ENCODE assay signal across 31 cellular contexts in genomic region chr1:6923955-6924890, GRCh38.
A peak's percentile ranks its signal among the peaks of the same experiment; 100 is the strongest.
DNase-seq lines count a peak whose midpoint lies in the region; ATAC-seq and TF ChIP-seq lines count a peak whose summit lies in the region.
"Had no signal": no experiment of that assay in that cellular context is flagged by ENCODE, and none has a peak within 500 bp of the region (broad histone marks: within the 10 kb centered on the region; RNA-seq: fewer than 3 reads in every experiment).

No MANE protein-coding gene starts in this region.

- no peaks in the 10 kb centered on the region for H3K27me3 ChIP-seq in breast epithelium
- H3K27me3 ChIP-seq in mammary epithelial cell (ENCODE audit: insufficient read depth, low read length), result no peaks in the 10 kb centered on the region
- no peaks in the 10 kb centered on the region for H3K27me3 ChIP-seq in aorta (ENCODE audit: control insufficient read depth in 1 of 2, insufficient read depth in 2 of 2, low read length in 1 of 2)
- H3K27me3 ChIP-seq: adrenal gland, BE2C, hepatocyte, upper lobe of left lung had no signal

- dilution Hi-C loops in mammary epithelial cell (cut with HindIII; ENCODE audit: low sequenced_read_pairs), result no loop called here

- H4K20me1 ChIP-seq in mammary epithelial cell (ENCODE audit: insufficient read depth, low read length), result no peaks in the 10 kb centered on the region

- BruUV-seq in mammary epithelial cell (replicated peaks; lab: Mats Ljungman, UMichigan), result no TSS peak

- no peak overlapping the region for H3K9ac ChIP-seq in mammary epithelial cell (ENCODE audit: insufficient read depth, low read length)

- in situ Hi-C loops in mammary epithelial cell (cut with MboI; ENCODE audit: low sequenced_read_pairs in 2 of 2), result no loop called here

- peaks cover 25% of the 10 kb centered on the region for H3K9me3 Mint-ChIP-seq in nephron
- H3K9me3 Mint-ChIP-seq: activated CD4-positive, alpha-beta T cell treated with anti-CD3 and anti-CD28 coated beads, Interleukin-2, amount 10 ng/mL, durations not matched to agents 24 days and 14 days; activated naive CD4-positive, alpha-beta T cell treated with anti-CD3 and anti-CD28 coated beads for 36 hours; activated T-helper 1 cell treated with anti-CD3 and anti-CD28 coated beads, Interleukin-12 subunit alpha, Interleukin-12 subunit beta, Interleukin-2, Interleukin-4 antibody, amounts not matched to agents 30 ng/mL and 10 ng/mL and 1 ng/mL, durations not matched to agents 14 hours and 24 hours and 36 hours had no signal

- H3K36me3 Mint-ChIP-seq in nephron (ENCODE audit: low read depth), result peaks cover 11% of the 10 kb centered on the region
- H3K36me3 Mint-ChIP-seq: memory B cell had no signal

- CTCF ChIA-PET in mammary epithelial cell (lab: Charles Lee; ENCODE audit: low non-redundant PET), result no interaction called here

- no peak for TF ChIP-seq POLR2A in breast epithelium (IDR thresholded peaks at IDR 0.05)

- H3K36me3 ChIP-seq in breast epithelium (no peaks in the 10 kb centered on the region), mammary epithelial cell (ENCODE audit: insufficient read depth, low read length) (no peaks in the 10 kb centered on the region), aorta (ENCODE audit: control insufficient read depth in 1 of 2, insufficient read depth in 2 of 2, low read length in 1 of 2) (no peaks in the 10 kb centered on the region)
- H3K36me3 ChIP-seq: adrenal gland, BE2C, SJCRH30, upper lobe of left lung, WERI-Rb-1 had no signal

- H3K4me1 ChIP-seq in breast epithelium (peaks cover 3 to 7% of the 10 kb centered on the region in 2 donors), mammary epithelial cell (ENCODE audit: insufficient read depth, low read length) (peaks cover 9% of the 10 kb centered on the region), aorta (ENCODE audit: control insufficient read depth in 1 of 2, insufficient read depth in 2 of 2, low read length in 2 of 2) (peaks cover 0 to 7% of the 10 kb centered on the region in 2 donors)
- H3K4me1 ChIP-seq: BE2C, SJCRH30, upper lobe of left lung had no signal

- H3K27ac Mint-ChIP-seq in nephron, result peak overlapping the region; percentile 52 to 97 (median 92)
- H3K27ac Mint-ChIP-seq: activated CD4-positive, alpha-beta T cell treated with anti-CD3 and anti-CD28 coated beads, Interleukin-2, amount 10 ng/mL, durations not matched to agents 24 days and 14 days; activated naive CD4-positive, alpha-beta T cell treated with anti-CD3 and anti-CD28 coated beads for 36 hours; activated T-helper 1 cell treated with anti-CD3 and anti-CD28 coated beads, Interleukin-12 subunit alpha, Interleukin-12 subunit beta, Interleukin-2, Interleukin-4 antibody, amounts not matched to agents 30 ng/mL and 10 ng/mL and 1 ng/mL, durations not matched to agents 14 hours and 24 hours and 36 hours; dendritic cell treated with granulocyte-macrophage colony-stimulating factor and Interleukin-4, amounts not matched to agents 40 ng/mL and 50 ng/mL, for 4 days; GM23338; HFFc6; memory B cell; naive B cell had no signal

- H3K27ac ChIP-seq in breast epithelium (peak overlapping the region; percentile 73 to 81), mammary epithelial cell (ENCODE audit: insufficient read depth, low read depth, low read length) (no peak overlapping the region), aorta (ENCODE audit: low read depth in 1 of 2, low read length in 2 of 2) (peak overlapping the region; percentile 68 to 89)
- H3K27ac ChIP-seq: adrenal gland, hepatocyte, HL-60, SJCRH30, upper lobe of left lung, WERI-Rb-1 had no signal

- peaks cover 3% of the 10 kb centered on the region for H3K27me3 Mint-ChIP-seq in nephron (ENCODE audit: low read depth)

- 92% methylated on average over 18 of the region's 18 CpGs for WGBS in mammary epithelial cell (ENCODE audit: low coverage, missing lambda C conversion rate)
- WGBS in aorta, 2 donors, result 19 to 21% methylated on average over 18 of the region's 18 CpGs

- H3K9me3 ChIP-seq in breast epithelium (no peaks in the 10 kb centered on the region), mammary epithelial cell (replicated peaks; ENCODE audit: insufficient read depth, low read length) (no peaks in the 10 kb centered on the region), aorta (ENCODE audit: control insufficient read depth, low read length) (no peaks in the 10 kb centered on the region)
- H3K9me3 ChIP-seq: adrenal gland, BE2C, upper lobe of left lung had no signal

- no peaks in the 10 kb centered on the region for H3K79me2 ChIP-seq in mammary epithelial cell (ENCODE audit: insufficient read depth, low read length)
- H3K79me2 ChIP-seq: hepatocyte had no signal

- H3K4me3 ChIP-seq in breast epithelium (no peak overlapping the region), mammary epithelial cell (replicated peaks in 1 of 3; ENCODE audit: insufficient read depth in 1 of 3, low read depth in 2 of 3, low read length in 3 of 3) (no peak overlapping the region), aorta (ENCODE audit: low read length in 2 of 2) (no peak overlapping the region)
- H3K4me3 ChIP-seq: adrenal gland, GM23338, hepatocyte, SJCRH30, skin epidermis, upper lobe of left lung had no signal

- no peak overlapping the region for H3K4me2 ChIP-seq in mammary epithelial cell (ENCODE audit: insufficient read depth, low read depth, low read length)
- H3K4me2 ChIP-seq: GM23338, hepatocyte had no signal

- DNase-seq in breast epithelium (ENCODE audit: low spot score in 2 of 2) (no peak), mammary epithelial cell (no peak), cerebellum (ENCODE audit: low spot score) (peak; percentile 26), aorta (no peak), NCI-H2029 treated with DMSO at 0.1 percent for 48 hours (lab: John Stamatoyannopoulos, UW) (no peak), HK-2 (ENCODE audit: unreplicated experiment) (no peak)
- no peak for DNase-seq in activated CD4-positive, alpha-beta T cell treated with anti-CD3 and anti-CD28 coated beads, Interleukin-2, amount 50 U/mL, for 1 hour
- DNase-seq: ACHN; activated CD4-positive, alpha-beta T cell treated with anti-CD3 and anti-CD28 coated beads, Interleukin-2, amount 10 ng/mL, durations not matched to agents 24 days and 14 days; activated naive CD4-positive, alpha-beta T cell treated with anti-CD3 and anti-CD28 coated beads for 36 hours; adrenal gland; BE2C; DND-41; HFFc6; Kasumi-1; left cardiac atrium; naive B cell; NCI-H524 treated with DMSO at 0.1 percent for 48 hours; SJCRH30; stimulated activated CD4-positive, alpha-beta T cell treated with anti-CD3 and anti-CD28 coated beads, Interleukin-1b, Interleukin-23, amount 100 ng/mL, for 48 hours; T1000; upper lobe of left lung; WERI-Rb-1 had no signal

- TF ChIP-seq CTCF in breast epithelium (IDR thresholded peaks at IDR 0.05), result no peak
- no peak for TF ChIP-seq CTCF in mammary epithelial cell (conservative IDR thresholded peaks at IDR 0.05 in 1 of 2, IDR thresholded peaks at IDR 0.05 in 1 of 2; ENCODE audit: extremely low read depth in 1 of 2, insufficient read depth in 1 of 2, low read depth in 1 of 2, low read length in 2 of 2)
- no peak for TF ChIP-seq CTCF in nephron (IDR thresholded peaks at IDR 0.05; ENCODE audit: unreplicated experiment in 3 of 3)

- peaks cover 48% of the 10 kb centered on the region for H3K4me1 Mint-ChIP-seq in nephron
- H3K4me1 Mint-ChIP-seq: activated CD4-positive, alpha-beta T cell treated with anti-CD3 and anti-CD28 coated beads, Interleukin-2, amount 10 ng/mL, durations not matched to agents 24 days and 14 days; memory B cell; naive B cell had no signal

- intact Hi-C loops in breast epithelium (cut with DNase I; ENCODE audit: low total_unique reads) (no loop called here), mammary epithelial cell (cut with micrococcal nuclease) (no loop called here), aorta (cut with DNase I) (no loop called here)

- no peak overlapping the region for H2AFZ ChIP-seq in mammary epithelial cell (ENCODE audit: low read depth, low read length)
- H2AFZ ChIP-seq: GM23338, hepatocyte had no signal

- H3K4me3 Mint-ChIP-seq in nephron, result peak overlapping the region in 1 of 3 experiments; percentile 46
- H3K4me3 Mint-ChIP-seq: activated CD4-positive, alpha-beta T cell treated with anti-CD3 and anti-CD28 coated beads, Interleukin-2, amount 10 ng/mL, durations not matched to agents 24 days and 14 days; activated naive CD4-positive, alpha-beta T cell treated with anti-CD3 and anti-CD28 coated beads for 36 hours; activated T-helper 1 cell treated with anti-CD3 and anti-CD28 coated beads, Interleukin-12 subunit alpha, Interleukin-12 subunit beta, Interleukin-2, Interleukin-4 antibody, amounts not matched to agents 30 ng/mL and 10 ng/mL and 1 ng/mL, durations not matched to agents 14 hours and 24 hours and 36 hours; dendritic cell treated with granulocyte-macrophage colony-stimulating factor and Interleukin-4, amounts not matched to agents 40 ng/mL and 50 ng/mL, for 4 days; GM23338; HFFc6; memory B cell; naive B cell had no signal

- peak; percentile 36 for ATAC-seq in aorta (ENCODE audit: low FRiP score)
- ATAC-seq: GM23338 had no signal
